27 cellular contexts compared by ENCODE assay signal in the genomic region with DNA sequence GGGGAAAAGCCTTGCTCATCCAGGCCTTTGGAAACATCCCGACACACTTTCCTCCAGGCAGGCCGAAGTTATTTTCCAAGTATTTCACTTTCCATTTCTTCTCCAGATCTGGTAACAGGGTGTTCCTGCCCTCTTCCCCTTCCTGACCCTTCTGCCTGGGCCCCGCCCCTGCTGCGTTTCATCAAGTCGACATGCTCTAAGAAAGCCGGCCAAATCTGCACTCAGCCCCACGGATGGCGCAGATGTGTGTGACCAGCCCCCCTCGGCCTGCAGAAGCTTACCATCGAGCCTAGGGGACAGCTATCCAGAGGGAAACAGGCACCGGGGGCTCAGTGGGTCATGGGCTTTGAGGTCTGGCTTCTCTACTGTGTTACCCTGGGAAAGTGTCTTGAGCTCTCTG.
DNase-seq lines count a peak whose midpoint lies in the region; ATAC-seq, FAIRE-seq and TF ChIP-seq lines count a peak whose summit lies in the region.
"Had no signal": no experiment of that assay in that cellular context is flagged by ENCODE, and none has a peak within 500 bp of the region (broad histone marks: within the 10 kb centered on the region; RNA-seq: fewer than 3 reads in every experiment).

No MANE protein-coding gene starts in this region.

- no peak for TF ChIP-seq RAD21 in HepG2 (CRISPR knock-in tag; IDR thresholded peaks at IDR 0.05)

- H3K9me3 Mint-ChIP-seq in activated CD4-positive, alpha-beta T cell treated with anti-CD3 and anti-CD28 coated beads, Interleukin-2, amount 10 ng/mL, durations not matched to agents 24 days and 14 days: peaks cover 6% of the 10 kb centered on the region
- H3K9me3 Mint-ChIP-seq in activated T-cell treated with anti-CD3 and anti-CD28 coated beads, Interleukin-2, amount 50 U/mL, for 72 hours: peaks cover 2 to 4% of the 10 kb centered on the region in 2 donors
- H3K9me3 Mint-ChIP-seq: effector memory CD8-positive, alpha-beta T cell had no signal

- no peaks in the 10 kb centered on the region for H3K9me3 ChIP-seq in HepG2 (ENCODE audit: low read length)
- H3K9me3 ChIP-seq in right lobe of liver: no peaks in the 10 kb centered on the region
- no peaks in the 10 kb centered on the region for H3K9me3 ChIP-seq in mesenchymal stem cell (ENCODE audit: control insufficient read depth, low read length)
- H3K9me3 ChIP-seq in gastrocnemius medialis: no peaks in the 10 kb centered on the region
- H3K9me3 ChIP-seq: mucosa of descending colon had no signal

- H3K27ac ChIP-seq in HepG2 (ENCODE audit: extremely low read length, insufficient read depth, low read length) (no peak overlapping the region), right lobe of liver (no peak overlapping the region), mesenchymal stem cell (ENCODE audit: low read length, poor library complexity, severe bottlenecking) (no peak overlapping the region), gastrocnemius medialis (peak overlapping the region; percentile 15 to 49 (median 46))
- H3K27ac ChIP-seq: HL-60 had no signal

- TF ChIP-seq POLR2A in HepG2 (IDR thresholded peaks at IDR 0.05; ENCODE audit: insufficient read depth in 1 of 2, low read depth in 2 of 2, low read length in 2 of 2) (no peak), right lobe of liver (IDR thresholded peaks at IDR 0.05) (no peak), gastrocnemius medialis (IDR thresholded peaks at IDR 0.05) (no peak)

- peaks cover 2 to 24% of the 10 kb centered on the region in 2 experiments; a peak in 4 of 5 replicates for H3K27me3 ChIP-seq in HepG2 (ENCODE audit: control insufficient read depth in 1 of 2, insufficient read depth in 2 of 2, low read length in 2 of 2)
- H3K27me3 ChIP-seq in right lobe of liver: no peaks in the 10 kb centered on the region
- peaks cover 0 to 30% of the 10 kb centered on the region in 2 experiments for H3K27me3 ChIP-seq in mesenchymal stem cell (ENCODE audit: control insufficient read depth in 1 of 2, insufficient read depth in 1 of 2, low read length in 2 of 2)
- H3K27me3 ChIP-seq in gastrocnemius medialis: no peaks in the 10 kb centered on the region

- no peak overlapping the region for H2BK12ac ChIP-seq in mesenchymal stem cell (ENCODE audit: low read length in 2 of 2)

- H2BK5ac ChIP-seq in mesenchymal stem cell (ENCODE audit: low read depth, low read length, poor library complexity, severe bottlenecking): no peak overlapping the region

- no peak overlapping the region for H2BK120ac ChIP-seq in mesenchymal stem cell (ENCODE audit: low read depth, low read length)

- no peaks in the 10 kb centered on the region for H3K79me1 ChIP-seq in mesenchymal stem cell (replicated peaks; ENCODE audit: low read length, poor library complexity, severe bottlenecking)

- H2AFZ ChIP-seq in HepG2 (ENCODE audit: low read length) (no peak overlapping the region), mesenchymal stem cell (ENCODE audit: low read depth, low read length) (no peak overlapping the region)

- H4K91ac ChIP-seq in mesenchymal stem cell (ENCODE audit: low read length): no peak overlapping the region

- peaks cover 3% of the 10 kb centered on the region for H3K27me3 Mint-ChIP-seq in activated CD4-positive, alpha-beta T cell treated with anti-CD3 and anti-CD28 coated beads, Interleukin-2, amount 10 ng/mL, durations not matched to agents 24 days and 14 days
- peaks cover 28% of the 10 kb centered on the region for H3K27me3 Mint-ChIP-seq in activated T-cell treated with anti-CD3 and anti-CD28 coated beads, Interleukin-2, amount 50 U/mL, for 72 hours (ENCODE audit: low read depth)

- H3K18ac ChIP-seq in mesenchymal stem cell (ENCODE audit: low read depth in 1 of 2, low read length in 2 of 2): no peak overlapping the region

- H3K14ac ChIP-seq in mesenchymal stem cell (ENCODE audit: low read length in 2 of 2): no peak overlapping the region

- ATAC-seq in HepG2 (no peak), right lobe of liver (no peak), gastrocnemius medialis (peak; percentile 48 to 55), GM18498 (IDR thresholded peaks at IDR 0.05; ENCODE audit: unreplicated experiment) (no peak)
- no peak for ATAC-seq in activated T-cell treated with anti-CD3 and anti-CD28 coated beads, Interleukin-2, amount 50 U/mL, for 72 hours (replicated peaks in 1 of 2)
- ATAC-seq: effector memory CD8-positive, alpha-beta T cell; esophagus mucosa; mucosa of descending colon had no signal

- H3K4me3 ChIP-seq in HepG2 (replicated peaks in 1 of 3; ENCODE audit: insufficient read depth in 1 of 3, low read depth in 2 of 3, low read length in 3 of 3): no peak overlapping the region
- H3K4me3 ChIP-seq in right lobe of liver: no peak overlapping the region
- peak overlapping the region in 1 of 2 experiments; percentile 21 for H3K4me3 ChIP-seq in mesenchymal stem cell (ENCODE audit: insufficient read depth in 1 of 2, low read depth in 1 of 2, low read length in 2 of 2)
- H3K4me3 ChIP-seq in gastrocnemius medialis: no peak overlapping the region
- H3K4me3 ChIP-seq: mucosa of descending colon had no signal

- H3K4me1 ChIP-seq in HepG2 (ENCODE audit: insufficient read depth, low read length) (no peaks in the 10 kb centered on the region), right lobe of liver (no peaks in the 10 kb centered on the region), mesenchymal stem cell (ENCODE audit: control insufficient read depth, insufficient read depth, low read depth, low read length) (peaks cover 4% of the 10 kb centered on the region), gastrocnemius medialis (no peaks in the 10 kb centered on the region)

- TF ChIP-seq EP300 in HepG2 (IDR thresholded peaks at IDR 0.05; ENCODE audit: low read depth in 2 of 2, low read length in 2 of 2): no peak
- TF ChIP-seq EP300 in HepG2 (CRISPR knock-in tag; IDR thresholded peaks at IDR 0.05; ENCODE audit: borderline replicate concordance): no peak

- H3K23ac ChIP-seq in mesenchymal stem cell (ENCODE audit: low read length in 2 of 2): no peak overlapping the region

- no peak for FAIRE-seq in HepG2 (lab: Jason Lieb, UNC)
- FAIRE-seq: H54, RCC 7860 had no signal

- no peak overlapping the region for H2AK5ac ChIP-seq in mesenchymal stem cell (ENCODE audit: low read length, severe bottlenecking)

- no peaks in the 10 kb centered on the region for H3K36me3 ChIP-seq in HepG2 (replicated peaks in 1 of 2; ENCODE audit: control insufficient read depth in 1 of 2, insufficient read depth in 2 of 2, low read length in 2 of 2)
- no peaks in the 10 kb centered on the region for H3K36me3 ChIP-seq in right lobe of liver
- no peaks in the 10 kb centered on the region for H3K36me3 ChIP-seq in mesenchymal stem cell (ENCODE audit: control insufficient read depth in 1 of 2, insufficient read depth in 2 of 2, low read depth in 1 of 2, low read length in 2 of 2)
- H3K36me3 ChIP-seq in gastrocnemius medialis: no peaks in the 10 kb centered on the region

- H3K4me3 Mint-ChIP-seq in activated CD4-positive, alpha-beta T cell treated with anti-CD3 and anti-CD28 coated beads, Interleukin-2, amount 10 ng/mL, durations not matched to agents 24 days and 14 days: no peak overlapping the region
- no peak overlapping the region for H3K4me3 Mint-ChIP-seq in activated T-cell treated with anti-CD3 and anti-CD28 coated beads, Interleukin-2, amount 50 U/mL, for 72 hours
- H3K4me3 Mint-ChIP-seq: activated naive CD4-positive, alpha-beta T cell treated with anti-CD3 and anti-CD28 coated beads, Interleukin-2, amount 50 U/mL, for 24 hours; activated T-helper 1 cell treated with anti-CD3 and anti-CD28 coated beads, Interleukin-12 subunit alpha, Interleukin-12 subunit beta, Interleukin-2, Interleukin-4 antibody, amounts not matched to agents 30 ng/mL and 10 ng/mL and 1 ng/mL, durations not matched to agents 14 hours and 24 hours and 36 hours; CD4-positive, alpha-beta memory T cell; effector memory CD8-positive, alpha-beta T cell had no signal

- H3K27ac Mint-ChIP-seq in activated CD4-positive, alpha-beta T cell treated with anti-CD3 and anti-CD28 coated beads, Interleukin-2, amount 10 ng/mL, durations not matched to agents 24 days and 14 days: no peak overlapping the region
- no peak overlapping the region for H3K27ac Mint-ChIP-seq in activated T-cell treated with anti-CD3 and anti-CD28 coated beads, Interleukin-2, amount 50 U/mL, for 72 hours
- H3K27ac Mint-ChIP-seq: activated naive CD4-positive, alpha-beta T cell treated with anti-CD3 and anti-CD28 coated beads, Interleukin-2, amount 50 U/mL, for 24 hours; activated T-helper 1 cell treated with anti-CD3 and anti-CD28 coated beads, Interleukin-12 subunit alpha, Interleukin-12 subunit beta, Interleukin-2, Interleukin-4 antibody, amounts not matched to agents 30 ng/mL and 10 ng/mL and 1 ng/mL, durations not matched to agents 14 hours and 24 hours and 36 hours; IgD-negative memory B cell had no signal

- H3K4me2 ChIP-seq in HepG2 (ENCODE audit: low read depth, low read length): no peak overlapping the region
- no peak overlapping the region for H3K4me2 ChIP-seq in mesenchymal stem cell (ENCODE audit: low read length, poor library complexity, severe bottlenecking)

- H3K4ac ChIP-seq in mesenchymal stem cell (ENCODE audit: low read depth in 1 of 2, low read length in 2 of 2): no peak overlapping the region

- H3K36me3 Mint-ChIP-seq in activated CD4-positive, alpha-beta T cell treated with anti-CD3 and anti-CD28 coated beads, Interleukin-2, amount 10 ng/mL, durations not matched to agents 24 days and 14 days (ENCODE audit: low read depth): no peaks in the 10 kb centered on the region
- no peaks in the 10 kb centered on the region for H3K36me3 Mint-ChIP-seq in activated T-cell treated with anti-CD3 and anti-CD28 coated beads, Interleukin-2, amount 50 U/mL, for 72 hours (ENCODE audit: insufficient read depth in 2 of 2)
- H3K36me3 Mint-ChIP-seq: activated naive CD4-positive, alpha-beta T cell treated with anti-CD3 and anti-CD28 coated beads, Interleukin-2, amount 50 U/mL, for 24 hours; CD4-positive, alpha-beta memory T cell; IgD-negative memory B cell had no signal

- no TSS peak for BruUV-seq in HepG2 (replicated peaks; lab: Mats Ljungman, UMichigan)

- H3K79me2 ChIP-seq in HepG2 (ENCODE audit: insufficient read depth, low read length): no peaks in the 10 kb centered on the region

- no peaks in the 10 kb centered on the region for H4K20me1 ChIP-seq in HepG2 (ENCODE audit: insufficient read depth, low read length)

- intact Hi-C loops in HepG2 (cut with micrococcal nuclease; ENCODE audit: unreplicated experiment): no loop called here
- intact Hi-C loops in right lobe of liver (cut with DNase I): no loop called here
- intact Hi-C loops in gastrocnemius medialis (cut with DNase I; ENCODE audit: low total_unique reads): no loop called here
- intact Hi-C loops in activated CD4-positive, alpha-beta T cell treated with anti-CD3 and anti-CD28 coated beads, Interleukin-2, amount 10 ng/mL, durations not matched to agents 24 days and 14 days (cut with micrococcal nuclease): no loop called here

- no peak for DNase-seq in HepG2 (ENCODE audit: low spot score)
- no peak for DNase-seq in right lobe of liver
- DNase-seq in mesenchymal stem cell: no peak
- DNase-seq in gastrocnemius medialis: peak; percentile 18 to 65
- DNase-seq in dermis blood vessel endothelial cell: no peak
- DNase-seq in activated CD4-positive, alpha-beta T cell treated with anti-CD3 and anti-CD28 coated beads, Interleukin-2, amount 10 ng/mL, durations not matched to agents 24 days and 14 days: no peak
- DNase-seq in activated T-cell treated with anti-CD3 and anti-CD28 coated beads, Interleukin-2, amount 50 U/mL, for 72 hours: no peak
- DNase-seq: 8988T; activated CD4-positive, alpha-beta T cell treated with anti-CD3 and anti-CD28 coated beads for 48 hours; CD4-positive, alpha-beta memory T cell; DMS 273 treated with DMSO at 0.1 percent for 48 hours; effector memory CD8-positive, alpha-beta T cell; NCI-H1417; NCI-H2081 treated with DMSO at 0.1 percent for 48 hours; NCI-H510A treated with DMSO at 0.1 percent for 48 hours; stimulated activated CD4-positive, alpha-beta T cell treated with anti-CD3 and anti-CD28 coated beads, Interleukin-15, amount 100 ng/mL, for 24 hours; stimulated activated CD8-positive, alpha-beta memory T cell treated with anti-CD3 and anti-CD28 coated beads, Interleukin-4, amount 100 ng/mL, for 48 hours; T-helper 2 cell had no signal

- no peak for TF ChIP-seq CTCF in HepG2 (CRISPR knock-in tag; IDR thresholded peaks at IDR 0.05)
- no peak for TF ChIP-seq CTCF in right lobe of liver (IDR thresholded peaks at IDR 0.05)
- no peak for TF ChIP-seq CTCF in gastrocnemius medialis (IDR thresholded peaks at IDR 0.05 in 4 of 5, conservative IDR thresholded peaks at IDR 0.05 in 1 of 5)

- no peaks in the 10 kb centered on the region for H3K4me1 Mint-ChIP-seq in activated CD4-positive, alpha-beta T cell treated with anti-CD3 and anti-CD28 coated beads, Interleukin-2, amount 10 ng/mL, durations not matched to agents 24 days and 14 days
- H3K4me1 Mint-ChIP-seq in activated T-cell treated with anti-CD3 and anti-CD28 coated beads, Interleukin-2, amount 50 U/mL, for 72 hours (ENCODE audit: low read depth): no peaks in the 10 kb centered on the region
- H3K4me1 Mint-ChIP-seq: activated naive CD4-positive, alpha-beta T cell treated with anti-CD3 and anti-CD28 coated beads, Interleukin-2, amount 50 U/mL, for 24 hours; CD4-positive, alpha-beta memory T cell; IgD-negative memory B cell had no signal

- CTCF ChIA-PET in HepG2 (lab: Yijun Ruan, JAX; ENCODE audit: low intra/inter-chr PET ratio, low total read pairs): no interaction called here

- no peak overlapping the region for H4K8ac ChIP-seq in mesenchymal stem cell (ENCODE audit: low read length)

- POLR2A ChIA-PET in HepG2 (lab: Yijun Ruan, JAX): no interaction called here

- in situ Hi-C loops in HepG2 (cut with HindIII; ENCODE audit: extremely low pct_ligation_motif_present, low pct_unique_long_range_greater_than_20kb) (no loop called here), gastrocnemius medialis (cut with MboI; ENCODE audit: low sequenced_read_pairs in 4 of 4) (no loop called here)

- 24% methylated on average over 7 of the region's 11 CpGs for WGBS in HepG2 (ENCODE audit: low lambda C conversion rate)
- 71% methylated on average over 5 of the region's 11 CpGs for WGBS in right lobe of liver (ENCODE audit: insufficient coverage, low coverage, low lambda C conversion rate, missing lambda C conversion rate)
- WGBS in mesenchymal stem cell: 84% methylated on average over 11 of the region's 11 CpGs

- H3K9ac ChIP-seq in HepG2 (ENCODE audit: insufficient read depth, low read depth, low read length): no peak overlapping the region
- peak overlapping the region; percentile 82 for H3K9ac ChIP-seq in mesenchymal stem cell (ENCODE audit: low read length)

- no peak overlapping the region for H2BK15ac ChIP-seq in mesenchymal stem cell (ENCODE audit: low read depth, poor library complexity, severe bottlenecking)

Comparison
In these comparisons a context has a peak if more than half of its experiments do, and no peak if none do; other contexts are left out.
1. ATAC-seq: peak in gastrocnemius medialis (2 of 2); none in HepG2 (single experiment), right lobe of liver (0 of 4), GM18498 (single experiment) and activated T-cell treated with anti-CD3 and anti-CD28 coated beads, Interleukin-2, amount 50 U/mL, for 72 hours (0 of 2).
2. DNase-seq: peak in gastrocnemius medialis (2 of 2); none in HepG2 (single experiment), right lobe of liver (0 of 3), mesenchymal stem cell (single experiment), dermis blood vessel endothelial cell (single experiment), activated CD4-positive, alpha-beta T cell treated with anti-CD3 and anti-CD28 coated beads, Interleukin-2, amount 10 ng/mL, durations not matched to agents 24 days and 14 days (single experiment) and activated T-cell treated with anti-CD3 and anti-CD28 coated beads, Interleukin-2, amount 50 U/mL, for 72 hours (0 of 2).
3. H3K27ac ChIP-seq: peak in gastrocnemius medialis (4 of 4); none in HepG2 (single experiment), right lobe of liver (0 of 3) and mesenchymal stem cell (single experiment).